1 cellular context compared by ENCODE assay signal in the genomic region with DNA sequence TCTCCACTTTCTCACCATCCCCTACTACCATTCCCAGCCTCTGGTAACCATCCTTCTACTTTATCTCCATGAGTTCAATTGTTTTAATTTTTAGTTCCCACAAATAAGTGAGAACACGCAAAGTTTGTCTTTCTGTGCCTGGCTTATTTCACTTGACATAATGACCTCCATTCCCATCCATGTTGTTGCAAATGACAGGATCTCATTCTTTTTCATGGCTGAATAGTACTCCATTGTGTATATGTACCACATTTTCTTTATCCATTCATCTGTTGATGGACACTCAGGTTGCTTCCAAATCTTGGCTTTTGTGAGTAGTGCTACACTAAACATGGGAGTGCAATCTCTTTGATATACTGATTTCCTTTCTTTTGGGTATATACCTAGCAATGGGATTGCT.
A peak's percentile ranks its signal among the peaks of the same experiment; 100 is the strongest.
TF ChIP-seq lines count a peak whose summit lies in the region.

No MANE protein-coding gene starts in this region.

TF ChIP-seq in HEK293, 187 proteins besides CTCF, POLR2A, EP300 and RAD21 (continued from another document):
- TF ChIP-seq ZNF280D (tag by site-specific recombination; IDR thresholded peaks at IDR 0.05): 0 out of 2 replicates have a peak, but pooled peaks have one; percentile 10
